Comparison of ENCODE assay signal across 9 cellular contexts in genomic region chr7:15685358-15686181, GRCh38.
DNase-seq lines count a peak whose midpoint lies in the region; ATAC-seq and TF ChIP-seq lines count a peak whose summit lies in the region.
"Had no signal": no experiment of that assay in that cellular context is flagged by ENCODE, and none has a peak within 500 bp of the region (broad histone marks: within the 10 kb centered on the region; RNA-seq: fewer than 3 reads in every experiment).

No MANE protein-coding gene starts in this region.

- no peaks in the 10 kb centered on the region for H3K9me3 Mint-ChIP-seq in stimulated activated naive B cell treated with anti-CD40 and anti-IgM and Interleukin-4, amounts not matched to agents 10 μg/mL and 1 μg/mL and 100 μg/mL, for 72 hours
- peaks cover 8 to 9% of the 10 kb centered on the region in 2 donors for H3K9me3 Mint-ChIP-seq in stimulated activated naive CD8-positive, alpha-beta T cell treated with anti-CD3 and anti-CD28 coated beads, Interleukin-15, amount 100 ng/mL, for 72 hours
- H3K9me3 Mint-ChIP-seq: T-cell had no signal

- POLR2A ChIA-PET in HEK293 (lab: Yijun Ruan, JAX), result interaction anchor here (0.6 kb wide), 1 partner anchor 151 kb away, joined by 4 read pairs; no protein-coding TSS in a partner anchor

- no peak for ATAC-seq in stimulated activated naive B cell treated with anti-CD40 and anti-IgM and Interleukin-4, amounts not matched to agents 10 μg/mL and 1 μg/mL and 100 μg/mL, for 72 hours (replicated peaks)
- ATAC-seq in stimulated activated naive CD8-positive, alpha-beta T cell treated with anti-CD3 and anti-CD28 coated beads, Interleukin-15, amount 100 ng/mL, for 72 hours, result no peak
- no peak for ATAC-seq in GM18870 (IDR thresholded peaks at IDR 0.05; ENCODE audit: unreplicated experiment)

- peaks cover 2 to 8% of the 10 kb centered on the region in 2 donors for H3K4me1 Mint-ChIP-seq in stimulated activated naive B cell treated with anti-CD40 and anti-IgM and Interleukin-4, amounts not matched to agents 10 μg/mL and 1 μg/mL and 100 μg/mL, for 72 hours
- H3K4me1 Mint-ChIP-seq in stimulated activated naive CD8-positive, alpha-beta T cell treated with anti-CD3 and anti-CD28 coated beads, Interleukin-15, amount 100 ng/mL, for 72 hours, result no peaks in the 10 kb centered on the region

- peaks cover 35 to 43% of the 10 kb centered on the region in 2 donors for H3K27me3 Mint-ChIP-seq in stimulated activated naive B cell treated with anti-CD40 and anti-IgM and Interleukin-4, amounts not matched to agents 10 μg/mL and 1 μg/mL and 100 μg/mL, for 72 hours
- H3K27me3 Mint-ChIP-seq in stimulated activated naive CD8-positive, alpha-beta T cell treated with anti-CD3 and anti-CD28 coated beads, Interleukin-15, amount 100 ng/mL, for 72 hours, result peaks cover 46% of the 10 kb centered on the region

- H3K4me3 ChIP-seq in HEK293 (ENCODE audit: low read depth, low read length) (peak overlapping the region; percentile 47), astrocyte of the spinal cord (ENCODE audit: low read depth, low read length) (peak overlapping the region; percentile 50)

- no peaks in the 10 kb centered on the region for H3K4me1 ChIP-seq in HEK293 (ENCODE audit: control insufficient read depth, insufficient read depth, low read length)

- in situ Hi-C loops in astrocyte of the spinal cord (cut with HindIII; ENCODE audit: low sequenced_read_pairs), result no loop called here

- no peaks in the 10 kb centered on the region for H3K36me3 Mint-ChIP-seq in stimulated activated naive B cell treated with anti-CD40 and anti-IgM and Interleukin-4, amounts not matched to agents 10 μg/mL and 1 μg/mL and 100 μg/mL, for 72 hours
- H3K36me3 Mint-ChIP-seq: T-cell had no signal

- H3K27ac Mint-ChIP-seq in stimulated activated naive B cell treated with anti-CD40 and anti-IgM and Interleukin-4, amounts not matched to agents 10 μg/mL and 1 μg/mL and 100 μg/mL, for 72 hours, result peak overlapping the region; percentile 81
- H3K27ac Mint-ChIP-seq in stimulated activated naive CD8-positive, alpha-beta T cell treated with anti-CD3 and anti-CD28 coated beads, Interleukin-15, amount 100 ng/mL, for 72 hours, result no peak overlapping the region
- H3K27ac Mint-ChIP-seq: T-cell had no signal

- H3K4me3 Mint-ChIP-seq in stimulated activated naive B cell treated with anti-CD40 and anti-IgM and Interleukin-4, amounts not matched to agents 10 μg/mL and 1 μg/mL and 100 μg/mL, for 72 hours, result peak overlapping the region in 1 of 2 donors; percentile 28
- no peak overlapping the region for H3K4me3 Mint-ChIP-seq in stimulated activated naive CD8-positive, alpha-beta T cell treated with anti-CD3 and anti-CD28 coated beads, Interleukin-15, amount 100 ng/mL, for 72 hours
- H3K4me3 Mint-ChIP-seq: T-cell had no signal

- H3K27ac ChIP-seq in HEK293 (ENCODE audit: extremely low read depth, low read depth, low read length), result no peak overlapping the region; the same call in 1 of the 2 replicates

- CTCF ChIA-PET in HEK293 (lab: Yijun Ruan, JAX), result interaction anchor here (0.6 to 1.1 kb wide), 3 partner anchors 12 to 112 kb away, joined by 3 read pairs; no protein-coding TSS in a partner anchor

- DNase-seq in astrocyte of the spinal cord (ENCODE audit: low read depth, low spot score), result peak; percentile 49
- peak; percentile 29 for DNase-seq in iPS-NIHi11 (ENCODE audit: low spot score)
- DNase-seq in stimulated activated naive B cell treated with anti-CD40 and anti-IgM and Interleukin-4, amounts not matched to agents 10 μg/mL and 1 μg/mL and 100 μg/mL, for 72 hours, result no peak
- DNase-seq in stimulated activated naive CD8-positive, alpha-beta T cell treated with anti-CD3 and anti-CD28 coated beads, Interleukin-15, amount 100 ng/mL, for 72 hours, result no peak
- no peak for DNase-seq in stimulated activated CD4-positive, alpha-beta T cell treated with anti-CD3 and anti-CD28 coated beads, Interleukin-4, amount 100 ng/mL, for 1 hour
- DNase-seq in OCI-M1 (lab: John Stamatoyannopoulos, UW), result no peak
- DNase-seq: T-cell had no signal

- no peak for TF ChIP-seq CTCF in HEK293 (tag by site-specific recombination; IDR thresholded peaks at IDR 0.05)
- TF ChIP-seq CTCF in astrocyte of the spinal cord (IDR thresholded peaks at IDR 0.05; ENCODE audit: low read depth, low read length), result no peak

- no peaks in the 10 kb centered on the region for H3K36me3 ChIP-seq in HEK293 (ENCODE audit: control insufficient read depth in 2 of 2, insufficient read depth in 1 of 2, low read length in 2 of 2)

- H3K9me3 ChIP-seq in HEK293 (ENCODE audit: control insufficient read depth, insufficient read depth, low read depth, low read length), result no peaks in the 10 kb centered on the region

TF ChIP-seq in HEK293, 187 proteins besides CTCF, POLR2A, EP300 and RAD21:
- TF ChIP-seq SP7 (tag by site-specific recombination; IDR thresholded peaks at IDR 0.05), result no peak
- 0 out of 2 replicates have a peak, but pooled peaks have one; percentile 20 for TF ChIP-seq ZBTB48 (tag by site-specific recombination; IDR thresholded peaks at IDR 0.05)
- TF ChIP-seq REST (tag by site-specific recombination; IDR thresholded peaks at IDR 0.05), result no peak
- peak; percentile 59; the same call in 1 of the 2 replicates for TF ChIP-seq TCF7L2 (IDR thresholded peaks at IDR 0.05; ENCODE audit: borderline replicate concordance, low read depth, low read length)
- 0 out of 2 replicates have a peak, but pooled peaks have one; percentile 48 for TF ChIP-seq PBX3 (CRISPR knock-in tag; IDR thresholded peaks at IDR 0.05)

Comparison
In these comparisons a context has a peak if more than half of its experiments do, and no peak if none do; other contexts are left out.
1. DNase-seq: peak in astrocyte of the spinal cord (single experiment) and iPS-NIHi11 (single experiment); none in stimulated activated naive B cell treated with anti-CD40 and anti-IgM and Interleukin-4, amounts not matched to agents 10 μg/mL and 1 μg/mL and 100 μg/mL, for 72 hours (single experiment), stimulated activated naive CD8-positive, alpha-beta T cell treated with anti-CD3 and anti-CD28 coated beads, Interleukin-15, amount 100 ng/mL, for 72 hours (0 of 2), stimulated activated CD4-positive, alpha-beta T cell treated with anti-CD3 and anti-CD28 coated beads, Interleukin-4, amount 100 ng/mL, for 1 hour (single experiment) and OCI-M1 (single experiment).